1 cellular context compared by ENCODE assay signal in genomic region chr20:50724851-50725721, GRCh38.
TF ChIP-seq lines count a peak whose summit lies in the region.

No MANE protein-coding gene starts in this region.

TF ChIP-seq in K562, 482 proteins besides CTCF, POLR2A, EP300 and RAD21 (continued from another document and continues in another):
- TF ChIP-seq ATF4 (CRISPR knock-in tag; IDR thresholded peaks at IDR 0.05) (no peak), NCOA4 (IDR thresholded peaks at IDR 0.05; ENCODE audit: partially characterized antibody) (no peak), MAX (CRISPR knock-in tag; IDR thresholded peaks at IDR 0.05) (no peak), HDGF (IDR thresholded peaks at IDR 0.05) (no peak), ZNF24 (IDR thresholded peaks at IDR 0.05) (peak; percentile 50; the same call in 1 of the 2 replicates), NR0B1 (IDR thresholded peaks at IDR 0.05; ENCODE audit: partially characterized antibody) (no peak), PTTG1 (tag; IDR thresholded peaks at IDR 0.05; ENCODE audit: low read depth) (no peak), NFXL1 (CRISPR knock-in tag; IDR thresholded peaks at IDR 0.05) (no peak), ZNF407 (IDR thresholded peaks at IDR 0.05; ENCODE audit: low read depth) (no peak), ATF7 (IDR thresholded peaks at IDR 0.05) (peak; percentile 34; the same call in 1 of the 2 replicates), RB1 (IDR thresholded peaks at IDR 0.05; ENCODE audit: low read depth) (no peak), SMARCE1 (IDR thresholded peaks at IDR 0.05) (peak; percentile 91), KDM1A (IDR thresholded peaks at IDR 0.05) (peak; percentile 75 to 85), KLF16 (IDR thresholded peaks at IDR 0.05) (0 out of 2 replicates have a peak, but pooled peaks have one; percentile 6), IFI16 (CRISPR knock-in tag; IDR thresholded peaks at IDR 0.05) (no peak), IRF2 (CRISPR knock-in tag; IDR thresholded peaks at IDR 0.05) (no peak), ZNF280B (CRISPR knock-in tag; IDR thresholded peaks at IDR 0.05) (no peak), ESRRB (CRISPR knock-in tag; IDR thresholded peaks at IDR 0.05; ENCODE audit: borderline replicate concordance) (no peak), FOXK2 (conservative IDR thresholded peaks at IDR 0.05 in 1 of 2, IDR thresholded peaks at IDR 0.05 in 1 of 2; ENCODE audit: low read depth in 2 of 2) (peak; percentile 24 to 46; a peak in 3 of 4 replicates), RCOR1 (IDR thresholded peaks at IDR 0.05; ENCODE audit: borderline replicate concordance in 1 of 2, low read depth in 2 of 2, low read length in 2 of 2) (peak in 1 of 2 experiments; percentile 73; a peak in 1 of 4 replicates), TFE3 (CRISPR knock-in tag; IDR thresholded peaks at IDR 0.05) (no peak), CCAR2 (IDR thresholded peaks at IDR 0.05; ENCODE audit: low read depth, low read length) (no peak), PHF21A (IDR thresholded peaks at IDR 0.05; ENCODE audit: borderline replicate concordance, low read depth) (peak; percentile 88; the same call in 1 of the 2 replicates), ZNF444 (CRISPR knock-in tag; IDR thresholded peaks at IDR 0.05) (no peak), ZNF277 (CRISPR knock-in tag; IDR thresholded peaks at IDR 0.05; ENCODE audit: borderline replicate concordance) (no peak), MECOM (CRISPR knock-in tag; IDR thresholded peaks at IDR 0.05) (0 out of 2 replicates have a peak, but pooled peaks have one; percentile 4), ELK3 (CRISPR knock-in tag; IDR thresholded peaks at IDR 0.05) (no peak), ZNF146 (CRISPR knock-in tag; IDR thresholded peaks at IDR 0.05; ENCODE audit: unreplicated experiment) (no peak), ZNF436 (CRISPR knock-in tag; IDR thresholded peaks at IDR 0.05) (no peak), UBTF (IDR thresholded peaks at IDR 0.05; ENCODE audit: borderline replicate concordance in 1 of 2, low read depth in 2 of 2, low read length in 2 of 2) (peak in 1 of 2 experiments; percentile 58; a peak in 2 of 4 replicates), NEUROD1 (IDR thresholded peaks at IDR 0.05; ENCODE audit: borderline replicate concordance, low read depth, low read length, partially characterized antibody) (peak; percentile 29), ZNF449 (CRISPR knock-in tag; IDR thresholded peaks at IDR 0.05) (no peak), HDAC8 (tag; IDR thresholded peaks at IDR 0.05) (no peak)
